In genomic region chr14:38808734-38809455, GRCh38 we compare ENCODE assay signal across 13 cellular contexts.
A peak's percentile ranks its signal among the peaks of the same experiment; 100 is the strongest.
DNase-seq lines count a peak whose midpoint lies in the region; ATAC-seq and TF ChIP-seq lines count a peak whose summit lies in the region.
"Had no signal": no experiment of that assay in that cellular context is flagged by ENCODE, and none has a peak within 500 bp of the region (broad histone marks: within the 10 kb centered on the region; RNA-seq: fewer than 3 reads in every experiment).

No MANE protein-coding gene starts in this region.

- no peaks in the 10 kb centered on the region for H3K9me3 Mint-ChIP-seq in activated naive CD4-positive, alpha-beta T cell treated with anti-CD3 and anti-CD28 coated beads, Interleukin-2, amount 10 ng/mL, durations not matched to agents 7 days and 5 days
- H3K9me3 Mint-ChIP-seq in activated T-helper 2 cell treated with anti-CD3 and anti-CD28 coated beads, Interferon-gamma antibody, Interleukin-2, Interleukin-4, amounts not matched to agents 10 μg/mL and 5 μg/mL and 100 μg/mL, durations not matched to agents 14 hours and 24 hours and 36 hours: peaks cover 6% of the 10 kb centered on the region

- H3K36me3 Mint-ChIP-seq in activated naive CD4-positive, alpha-beta T cell treated with anti-CD3 and anti-CD28 coated beads, Interleukin-2, amount 10 ng/mL, durations not matched to agents 7 days and 5 days: no peaks in the 10 kb centered on the region
- H3K36me3 Mint-ChIP-seq in activated T-helper 2 cell treated with anti-CD3 and anti-CD28 coated beads, Interferon-gamma antibody, Interleukin-2, Interleukin-4, amounts not matched to agents 10 μg/mL and 5 μg/mL and 100 μg/mL, durations not matched to agents 14 hours and 24 hours and 36 hours (ENCODE audit: low read depth): no peaks in the 10 kb centered on the region

- no peak for TF ChIP-seq EP300 in transverse colon (IDR thresholded peaks at IDR 0.05; ENCODE audit: low read depth)

- H3K4me3 ChIP-seq in epithelial cell of esophagus (ENCODE audit: low read length): no peak overlapping the region
- no peak overlapping the region for H3K4me3 ChIP-seq in transverse colon

- H3K27me3 ChIP-seq in transverse colon: no peaks in the 10 kb centered on the region

- in situ Hi-C loops in transverse colon (cut with MboI; ENCODE audit: low pct_ligation_motif_present in 1 of 4, low pct_unique_long_range_greater_than_20kb in 1 of 4, low sequenced_read_pairs in 3 of 4): no loop called here

- DNase-seq in activated naive CD4-positive, alpha-beta T cell treated with anti-CD3 and anti-CD28 coated beads, Interleukin-2, amount 10 ng/mL, durations not matched to agents 7 days and 5 days: peak; percentile 20
- no peak for DNase-seq in activated naive CD4-positive, alpha-beta T cell (lab: John Stamatoyannopoulos, UW)
- DNase-seq in M059J (ENCODE audit: low read depth): peak; percentile 7
- peak; percentile 51 for DNase-seq in epithelial cell of esophagus (ENCODE audit: low read depth)
- peak; percentile 86 for DNase-seq in transverse colon
- no peak for DNase-seq in foreskin melanocyte
- DNase-seq in activated T-helper 2 cell treated with anti-CD3 and anti-CD28 coated beads, Interferon-gamma antibody, Interleukin-2, Interleukin-4, amounts not matched to agents 10 μg/mL and 5 μg/mL and 100 μg/mL, durations not matched to agents 14 hours and 24 hours and 36 hours (ENCODE audit: low spot score): no peak
- DNase-seq: activated gamma-delta T cell treated with Interleukin-2 at 50 U/mL for 16 hours; KG1; naive thymus-derived CD8-positive, alpha-beta T cell; SHP77 had no signal

- no peaks in the 10 kb centered on the region for H3K9me3 ChIP-seq in transverse colon

- intact Hi-C loops in transverse colon (cut with DNase I; ENCODE audit: low total_unique reads): no loop called here
- intact Hi-C loops in activated T-helper 2 cell treated with anti-CD3 and anti-CD28 coated beads, Interferon-gamma antibody, Interleukin-2, Interleukin-4, amounts not matched to agents 10 μg/mL and 5 μg/mL and 100 μg/mL, durations not matched to agents 14 hours and 24 hours and 36 hours (cut with micrococcal nuclease): no loop called here

- H3K4me3 Mint-ChIP-seq in activated naive CD4-positive, alpha-beta T cell treated with anti-CD3 and anti-CD28 coated beads, Interleukin-2, amount 10 ng/mL, durations not matched to agents 7 days and 5 days: no peak overlapping the region
- H3K4me3 Mint-ChIP-seq in activated T-helper 2 cell treated with anti-CD3 and anti-CD28 coated beads, Interferon-gamma antibody, Interleukin-2, Interleukin-4, amounts not matched to agents 10 μg/mL and 5 μg/mL and 100 μg/mL, durations not matched to agents 14 hours and 24 hours and 36 hours (ENCODE audit: low read depth): no peak overlapping the region
- H3K4me3 Mint-ChIP-seq: naive thymus-derived CD8-positive, alpha-beta T cell had no signal

- H3K27ac ChIP-seq in transverse colon: peak overlapping the region; percentile 69 to 86 (median 76)
- H3K27ac ChIP-seq: VCaP had no signal

- no peaks in the 10 kb centered on the region for H3K27me3 Mint-ChIP-seq in activated naive CD4-positive, alpha-beta T cell treated with anti-CD3 and anti-CD28 coated beads, Interleukin-2, amount 10 ng/mL, durations not matched to agents 7 days and 5 days
- no peaks in the 10 kb centered on the region for H3K27me3 Mint-ChIP-seq in activated T-helper 2 cell treated with anti-CD3 and anti-CD28 coated beads, Interferon-gamma antibody, Interleukin-2, Interleukin-4, amounts not matched to agents 10 μg/mL and 5 μg/mL and 100 μg/mL, durations not matched to agents 14 hours and 24 hours and 36 hours (ENCODE audit: low read depth)

- peaks cover 0 to 7% (median 3%) of the 10 kb centered on the region in 4 donors for H3K4me1 ChIP-seq in transverse colon

- H3K4me1 Mint-ChIP-seq in activated naive CD4-positive, alpha-beta T cell treated with anti-CD3 and anti-CD28 coated beads, Interleukin-2, amount 10 ng/mL, durations not matched to agents 7 days and 5 days: no peaks in the 10 kb centered on the region
- H3K4me1 Mint-ChIP-seq in activated T-helper 2 cell treated with anti-CD3 and anti-CD28 coated beads, Interferon-gamma antibody, Interleukin-2, Interleukin-4, amounts not matched to agents 10 μg/mL and 5 μg/mL and 100 μg/mL, durations not matched to agents 14 hours and 24 hours and 36 hours (ENCODE audit: low read depth): no peaks in the 10 kb centered on the region
- H3K4me1 Mint-ChIP-seq: naive thymus-derived CD8-positive, alpha-beta T cell had no signal

- WGBS in transverse colon (ENCODE audit: low coverage in 1 of 2), 2 donors: 0 to 71% methylated on average over 1 to 7 of the region's 7 CpGs

- peak; percentile 10 for TF ChIP-seq CTCF in epithelial cell of esophagus (IDR thresholded peaks at IDR 0.05; ENCODE audit: insufficient read depth, low read depth, low read length, missing control alignments)
- peak in 3 of 5 experiments; percentile 16 to 31 (median 21) for TF ChIP-seq CTCF in transverse colon (IDR thresholded peaks at IDR 0.05)

- H3K36me3 ChIP-seq in transverse colon: no peaks in the 10 kb centered on the region

- no peak for ATAC-seq in GM19463 (IDR thresholded peaks at IDR 0.05; ENCODE audit: unreplicated experiment)
- ATAC-seq: naive thymus-derived CD8-positive, alpha-beta T cell had no signal

- TF ChIP-seq POLR2A in transverse colon (IDR thresholded peaks at IDR 0.05): peak; percentile 46

- no peak overlapping the region for H3K27ac Mint-ChIP-seq in activated naive CD4-positive, alpha-beta T cell treated with anti-CD3 and anti-CD28 coated beads, Interleukin-2, amount 10 ng/mL, durations not matched to agents 7 days and 5 days
- H3K27ac Mint-ChIP-seq in activated T-helper 2 cell treated with anti-CD3 and anti-CD28 coated beads, Interferon-gamma antibody, Interleukin-2, Interleukin-4, amounts not matched to agents 10 μg/mL and 5 μg/mL and 100 μg/mL, durations not matched to agents 14 hours and 24 hours and 36 hours: no peak overlapping the region
- H3K27ac Mint-ChIP-seq: naive thymus-derived CD8-positive, alpha-beta T cell had no signal

- CTCF ChIA-PET in activated naive CD4-positive, alpha-beta T cell treated with anti-CD3 and anti-CD28 coated beads, Interleukin-2, amount 10 ng/mL, durations not matched to agents 7 days and 5 days (lab: Charles Lee): no interaction called here

Comparison
In these comparisons a context has a peak if more than half of its experiments do, and no peak if none do; other contexts are left out.
1. DNase-seq: peak in activated naive CD4-positive, alpha-beta T cell treated with anti-CD3 and anti-CD28 coated beads, Interleukin-2, amount 10 ng/mL, durations not matched to agents 7 days and 5 days (single experiment), M059J (single experiment), epithelial cell of esophagus (single experiment) and transverse colon (single experiment); none in activated naive CD4-positive, alpha-beta T cell (0 of 4), foreskin melanocyte (single experiment) and activated T-helper 2 cell treated with anti-CD3 and anti-CD28 coated beads, Interferon-gamma antibody, Interleukin-2, Interleukin-4, amounts not matched to agents 10 μg/mL and 5 μg/mL and 100 μg/mL, durations not matched to agents 14 hours and 24 hours and 36 hours (single experiment).